Comparison of ENCODE assay signal across 21 cellular contexts in the genomic region with DNA sequence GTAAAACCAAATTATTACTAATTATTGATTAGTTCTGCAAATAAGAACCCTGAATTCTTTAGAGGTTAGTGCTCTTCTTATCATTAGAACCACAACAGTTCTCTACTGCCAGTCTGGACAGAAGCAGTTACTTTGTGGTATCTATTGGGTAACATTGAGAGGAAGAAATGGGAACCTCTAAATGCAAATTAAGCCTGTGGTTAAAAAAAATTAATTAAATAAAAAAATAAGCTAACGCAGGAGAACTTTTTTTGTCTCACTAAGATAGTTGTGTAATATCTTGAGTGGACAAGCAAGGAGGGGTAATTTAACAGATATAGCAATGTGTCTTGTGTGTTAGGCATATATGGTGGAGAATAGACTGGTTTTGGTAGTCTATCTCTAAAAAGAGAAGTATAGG. TPM values are rescaled to one million over a fixed set of nuclear protein-coding genes. Genes with fewer than 3 reads are reported as not detected.
DNase-seq lines count a peak whose midpoint lies in the region; ATAC-seq and TF ChIP-seq lines count a peak whose summit lies in the region.
"Had no signal": no experiment of that assay in that cellular context is flagged by ENCODE, and none has a peak within 500 bp of the region (broad histone marks: within the 10 kb centered on the region; RNA-seq: fewer than 3 reads in every experiment).

No MANE protein-coding gene starts in this region.

- H3K36me3 ChIP-seq in suprapubic skin, result no peaks in the 10 kb centered on the region
- H3K36me3 ChIP-seq: MG63, sigmoid colon had no signal

- H3K27ac ChIP-seq in suprapubic skin, result no peak overlapping the region
- H3K27ac ChIP-seq: body of pancreas, epithelial cell of prostate, RWPE1, sigmoid colon had no signal

- H3K9me3 ChIP-seq in suprapubic skin, result no peaks in the 10 kb centered on the region
- H3K9me3 ChIP-seq: body of pancreas, MG63, sigmoid colon had no signal

- H3K27me3 ChIP-seq in suprapubic skin, result no peaks in the 10 kb centered on the region
- H3K27me3 ChIP-seq: body of pancreas, MG63, sigmoid colon had no signal

- DNase-seq in left ventricle myocardium superior (no peak), Right ventricle myocardium inferior (ENCODE audit: missing footprints) (no peak), NB4 (ENCODE audit: low read depth) (peak; percentile 90), amniotic epithelial cell (ENCODE audit: low read depth) (peak; percentile 80), globus pallidus (ENCODE audit: low spot score) (no peak), HPDE6-E6E7 (ENCODE audit: extremely low spot score) (no peak), GM03348 (ENCODE audit: low spot score) (no peak), suprapubic skin (ENCODE audit: low spot score in 2 of 2) (no peak)
- DNase-seq: activated CD4-positive, alpha-beta T cell treated with anti-CD3 and anti-CD28 coated beads for 1 hour; activated naive CD4-positive, alpha-beta T cell treated with Interleukin-2 at 50 U/mL for 16 hours; body of pancreas; CD4-positive, alpha-beta memory T cell; EL; MG63; NCI-H2107; NCI-H526 treated with DMSO at 0.1 percent for 48 hours; sigmoid colon; stimulated activated CD4-positive, alpha-beta T cell treated with anti-CD3 and anti-CD28 coated beads, Interleukin-4, amount 100 ng/mL, for 1 hour; T-helper 17 cell had no signal

- TF ChIP-seq POLR2A in NB4 (IDR thresholded peaks at IDR 0.05; ENCODE audit: extremely low read depth, insufficient read length) (no peak), suprapubic skin (IDR thresholded peaks at IDR 0.05) (no peak)

- 48% methylated on average over 1 of the region's 1 CpG for WGBS in suprapubic skin

- H3K4me3 ChIP-seq in NB4 (ENCODE audit: low read depth, low read length) (no peak overlapping the region), suprapubic skin (no peak overlapping the region)
- H3K4me3 ChIP-seq: body of pancreas, MG63, sigmoid colon had no signal

- TF ChIP-seq CTCF in NB4 (IDR thresholded peaks at IDR 0.05; ENCODE audit: low read depth, low read length) (no peak), suprapubic skin (IDR thresholded peaks at IDR 0.05) (no peak)

- intact Hi-C loops in left ventricle myocardium superior (cut with micrococcal nuclease) (no loop called here), Right ventricle myocardium inferior (cut with DNase I) (no loop called here)

- TF ChIP-seq EP300 in suprapubic skin (IDR thresholded peaks at IDR 0.05), result no peak

- H3K4me1 ChIP-seq in suprapubic skin, result no peaks in the 10 kb centered on the region
- H3K4me1 ChIP-seq: body of pancreas, sigmoid colon had no signal

- ATAC-seq in left ventricle myocardium superior (peak; percentile 25), Right ventricle myocardium inferior (no peak)
- ATAC-seq: body of pancreas, T-helper 17 cell had no signal

RNA-seq across cellular contexts. Expression of a gene that starts 32.9 kb away (rescaled TPM):
- total RNA-seq in left ventricle myocardium superior (15.4 TPM), Right ventricle myocardium inferior (12.1 TPM), suprapubic skin (10 to 100 TPM; 31.9 to 69.0 (median 39.5) TPM)

Comparison
In these comparisons a context has a peak if more than half of its experiments do, and no peak if none do; other contexts are left out.
1. DNase-seq: peak in NB4 (single experiment) and amniotic epithelial cell (single experiment); none in left ventricle myocardium superior (single experiment), Right ventricle myocardium inferior (single experiment), globus pallidus (single experiment), HPDE6-E6E7 (single experiment), GM03348 (single experiment) and suprapubic skin (0 of 2).